Comparison of ENCODE assay signal across 8 cellular contexts in genomic region chr13:29595380-29596063, GRCh38. TPM values are rescaled to one million over a fixed set of nuclear protein-coding genes. Genes with fewer than 3 reads are reported as not detected.
DNase-seq lines count a peak whose midpoint lies in the region; ATAC-seq and TF ChIP-seq lines count a peak whose summit lies in the region.

TSS of gene SLC7A1 (minus strand) at chr13:29595688. CDS start at chr13:29536188, 59,500 bp downstream.

- H3K27ac ChIP-seq in dorsolateral prefrontal cortex (peak within 1 kb of the TSS in 57 of 59 donors; percentile 8 to 92 (median 77)), liver (ENCODE audit: low read depth in 1 of 2, low read length in 2 of 2) (peak within 1 kb of the TSS; percentile 50 to 67)

- DNase-seq in C1 segment of cervical spinal cord (lab: John Stamatoyannopoulos, UW) = peak in 13 of 14 donors; percentile 32 to 83 (median 61)
- DNase-seq in GM19240 (ENCODE audit: insufficient read length, low spot score) = peak; percentile 87
- DNase-seq in NCI-H526 treated with DMSO at 0.1 percent for 48 hours (lab: John Stamatoyannopoulos, UW) = peak; percentile 89
- DNase-seq in activated CD4-positive, alpha-beta T cell treated with anti-CD3 and anti-CD28 coated beads, Interleukin-2, amount 50 U/mL, for 4 hours = peak; percentile 76 to 85
- peak; percentile 50 to 86 (median 65) for DNase-seq in dorsolateral prefrontal cortex
- peak; percentile 82 for DNase-seq in stimulated activated CD4-positive, alpha-beta T cell treated with anti-CD3 and anti-CD28 coated beads, Interleukin-4, amount 100 ng/mL, for 24 hours

- TF ChIP-seq CTCF in dorsolateral prefrontal cortex (IDR thresholded peaks at IDR 0.05 in 54 of 56, conservative IDR thresholded peaks at IDR 0.05 in 2 of 56; ENCODE audit: low read depth in 1 of 56, partially characterized antibody in 56 of 56) (peak in 6 of 56 donors; percentile 6 to 19 (median 10)), liver (IDR thresholded peaks at IDR 0.05; ENCODE audit: low read depth, low read length, missing input control) (no peak)

- intact Hi-C loops in dorsolateral prefrontal cortex (cut with DNase I) = loop anchor here (10.0 kb wide), 3 partner anchors 169 to 519 kb away; partner anchors contain the start of gene UBL3 (in 1 of the 2)

- peaks cover 3 to 12% (median 8%) of the 10 kb centered on the region in 4 donors for H3K4me1 ChIP-seq in liver (ENCODE audit: control insufficient read depth in 4 of 4, insufficient read depth in 4 of 4, low read length in 3 of 4)

- ATAC-seq in HG03442 (IDR thresholded peaks at IDR 0.05; ENCODE audit: unreplicated experiment) = peak; percentile 80

- peak within 1 kb of the TSS; percentile 9 to 66 for H3K9ac ChIP-seq in liver (ENCODE audit: low read depth in 1 of 2, low read length in 2 of 2)

- 2% methylated on average over 98 of the region's 98 CpGs for WGBS in liver

- no peaks in the 10 kb centered on the region for H3K9me3 ChIP-seq in liver (ENCODE audit: control insufficient read depth in 4 of 4, low read length in 3 of 4)

- no peaks in the 10 kb centered on the region for H3K36me3 ChIP-seq in liver (ENCODE audit: control insufficient read depth in 4 of 4, insufficient read depth in 3 of 4, low read depth in 1 of 4, low read length in 3 of 4)

- no peak for TF ChIP-seq RAD21 in liver (IDR thresholded peaks at IDR 0.05)

- H3K4me3 ChIP-seq in dorsolateral prefrontal cortex (peak within 1 kb of the TSS; percentile 62 to 94 (median 84)), liver (ENCODE audit: low read depth in 1 of 3, low read length in 3 of 3) (peak within 1 kb of the TSS; percentile 57 to 94 (median 71))

- H3K27me3 ChIP-seq in dorsolateral prefrontal cortex = no peaks in the 10 kb centered on the region
- H3K27me3 ChIP-seq in liver (ENCODE audit: control insufficient read depth in 4 of 4, insufficient read depth in 4 of 4, low read length in 3 of 4) = no peaks in the 10 kb centered on the region

TF ChIP-seq in liver, 16 proteins besides CTCF, POLR2A, EP300 and RAD21:
- TF ChIP-seq GABPA (IDR thresholded peaks at IDR 0.05 in 1 of 2, conservative IDR thresholded peaks at IDR 0.05 in 1 of 2) (no peak), HNF4A (conservative IDR thresholded peaks at IDR 0.05) (no peak), NR2F2 (IDR thresholded peaks at IDR 0.05) (no peak), REST (IDR thresholded peaks at IDR 0.05) (no peak), SP1 (IDR thresholded peaks at IDR 0.05) (no peak)
TF ChIP-seq in liver: peak in this region for 0.

RNA-seq across cellular contexts. Expression of gene SLC7A1, which starts in this region (rescaled TPM):
- 100 to 1,000 TPM in 1 of 120 experiments, 10 to 100 TPM in 119; 36.0 to 104 (median 59.3) TPM for total RNA-seq in dorsolateral prefrontal cortex
- total RNA-seq in liver = 10 to 100 TPM in 1 of 2 donors, 1 to 10 TPM in 1; 1.8 to 22.6 TPM
- 1 to 10 TPM in 1 of 2 donors, under 1 TPM in 1; 0.90 to 1.1 TPM for polyA plus RNA-seq in liver

Comparison
In these comparisons a context has a peak if more than half of its experiments do, and no peak if none do; other contexts are left out.
1. Peak in every context shown above with its lines: DNase-seq, ATAC-seq, H3K4me3 ChIP-seq and H3K27ac ChIP-seq.